ENCODE assay signal across 8 cellular contexts in the genomic region with DNA sequence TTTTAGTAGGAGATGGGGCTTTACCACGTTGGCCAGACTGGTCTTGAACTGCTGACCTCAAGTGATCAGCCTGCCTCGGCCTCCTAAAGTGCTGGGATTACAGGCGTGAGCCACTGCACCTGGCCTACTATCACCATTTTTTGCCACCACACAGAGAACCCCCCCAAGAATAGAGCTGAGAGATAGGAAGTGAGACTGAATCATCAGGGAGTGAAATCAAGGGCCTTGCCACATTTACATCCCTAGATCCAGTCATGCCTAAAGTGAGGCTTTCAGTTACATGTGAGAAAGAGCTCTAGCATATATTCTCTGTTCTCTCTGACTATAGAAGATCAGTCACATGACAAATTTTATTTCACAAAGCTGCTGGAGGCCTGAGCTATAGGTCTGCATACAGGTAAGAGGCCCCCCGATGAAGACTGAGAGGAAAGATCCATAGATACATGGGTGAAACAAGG. TPM values are rescaled to one million over a fixed set of nuclear protein-coding genes. Genes with fewer than 3 reads are reported as not detected.
DNase-seq lines count a peak whose midpoint lies in the region; ATAC-seq and TF ChIP-seq lines count a peak whose summit lies in the region.

No MANE protein-coding gene starts in this region.

- H3K27ac ChIP-seq in MM.1S (ENCODE audit: low read length) (peak overlapping the region; percentile 39; the same call in 1 of the 2 replicates), upper lobe of right lung (no peak overlapping the region)

- H3K9me3 ChIP-seq in MM.1S (replicated peaks; ENCODE audit: insufficient read depth, low read length) (no peaks in the 10 kb centered on the region), upper lobe of right lung (no peaks in the 10 kb centered on the region)

- no peaks in the 10 kb centered on the region for H3K9me3 Mint-ChIP-seq in activated CD4-positive, alpha-beta T cell treated with anti-CD3 and anti-CD28 coated beads, Interleukin-2, amount 10 ng/mL, durations not matched to agents 24 days and 14 days
- no peaks in the 10 kb centered on the region for H3K9me3 Mint-ChIP-seq in effector memory CD8-positive, alpha-beta T cell

- H3K4me1 ChIP-seq in MM.1S (ENCODE audit: low read length) (peaks cover 32% of the 10 kb centered on the region), upper lobe of right lung (peaks cover 3% of the 10 kb centered on the region)

- H3K36me3 ChIP-seq in MM.1S (replicated peaks; ENCODE audit: insufficient read depth, low read length), result no peaks in the 10 kb centered on the region
- H3K36me3 ChIP-seq in upper lobe of right lung, result no peaks in the 10 kb centered on the region

- H3K4me3 ChIP-seq in MM.1S (ENCODE audit: low read length), result no peak overlapping the region
- no peak overlapping the region for H3K4me3 ChIP-seq in upper lobe of right lung

- H3K4me1 Mint-ChIP-seq in activated CD4-positive, alpha-beta T cell treated with anti-CD3 and anti-CD28 coated beads, Interleukin-2, amount 10 ng/mL, durations not matched to agents 24 days and 14 days, result peaks cover 61% of the 10 kb centered on the region
- peaks cover 25 to 40% of the 10 kb centered on the region in 2 donors for H3K4me1 Mint-ChIP-seq in effector memory CD8-positive, alpha-beta T cell (ENCODE audit: low read depth in 2 of 2)

- no peak overlapping the region for H3K4me2 ChIP-seq in MM.1S (ENCODE audit: low read depth, low read length)

- H4K20me1 ChIP-seq in MM.1S (ENCODE audit: insufficient read depth, low read length), result no peaks in the 10 kb centered on the region

- H3K79me2 ChIP-seq in MM.1S (ENCODE audit: low read length), result no peaks in the 10 kb centered on the region

- H3K27me3 ChIP-seq in MM.1S (replicated peaks; ENCODE audit: insufficient read depth, low read length), result no peaks in the 10 kb centered on the region
- H3K27me3 ChIP-seq in upper lobe of right lung, result no peaks in the 10 kb centered on the region

- H3K9ac ChIP-seq in MM.1S (ENCODE audit: low read length), result no peak overlapping the region

- no peak for ATAC-seq in effector memory CD8-positive, alpha-beta T cell (replicated peaks)
- no peak for ATAC-seq in upper lobe of right lung

- no peak overlapping the region for H2AFZ ChIP-seq in MM.1S (ENCODE audit: low read length)

- H3K27ac Mint-ChIP-seq in activated CD4-positive, alpha-beta T cell treated with anti-CD3 and anti-CD28 coated beads, Interleukin-2, amount 10 ng/mL, durations not matched to agents 24 days and 14 days, result peak overlapping the region; percentile 79
- H3K27ac Mint-ChIP-seq in effector memory CD8-positive, alpha-beta T cell, result peak overlapping the region in 1 of 2 donors; percentile 18

- intact Hi-C loops in activated CD4-positive, alpha-beta T cell treated with anti-CD3 and anti-CD28 coated beads, Interleukin-2, amount 10 ng/mL, durations not matched to agents 24 days and 14 days (cut with micrococcal nuclease), result no loop called here
- intact Hi-C loops in upper lobe of right lung (cut with DNase I), result no loop called here

- DNase-seq in activated CD4-positive, alpha-beta T cell treated with anti-CD3 and anti-CD28 coated beads, Interleukin-2, amount 10 ng/mL, durations not matched to agents 24 days and 14 days, result no peak
- no peak for DNase-seq in activated CD4-positive, alpha-beta T cell treated with anti-CD3 and anti-CD28 coated beads, Interleukin-2, amount 50 U/mL, for 48 hours
- peak; percentile 47 for DNase-seq in HCEC 1CT
- DNase-seq in MM.1S, result peak; percentile 22
- DNase-seq in kidney tubule cell (ENCODE audit: low spot score), result peak; percentile 70
- DNase-seq in NCI-H774 (lab: John Stamatoyannopoulos, UW), result no peak
- no peak for DNase-seq in effector memory CD8-positive, alpha-beta T cell
- no peak for DNase-seq in upper lobe of right lung

- H3F3A ChIP-seq in MM.1S (ENCODE audit: insufficient read depth, low read length), result peaks cover 31% of the 10 kb centered on the region

- H3K4me3 Mint-ChIP-seq in activated CD4-positive, alpha-beta T cell treated with anti-CD3 and anti-CD28 coated beads, Interleukin-2, amount 10 ng/mL, durations not matched to agents 24 days and 14 days, result no peak overlapping the region
- no peak overlapping the region for H3K4me3 Mint-ChIP-seq in effector memory CD8-positive, alpha-beta T cell

- peaks cover 22% of the 10 kb centered on the region for H3K36me3 Mint-ChIP-seq in activated CD4-positive, alpha-beta T cell treated with anti-CD3 and anti-CD28 coated beads, Interleukin-2, amount 10 ng/mL, durations not matched to agents 24 days and 14 days (ENCODE audit: low read depth)
- peaks cover 18% of the 10 kb centered on the region for H3K36me3 Mint-ChIP-seq in effector memory CD8-positive, alpha-beta T cell (ENCODE audit: insufficient read depth)

- no peak for TF ChIP-seq CTCF in MM.1S (IDR thresholded peaks at IDR 0.05; ENCODE audit: low read length)
- TF ChIP-seq CTCF in upper lobe of right lung (IDR thresholded peaks at IDR 0.05), result no peak

- no peaks in the 10 kb centered on the region for H3K9me2 ChIP-seq in MM.1S (replicated peaks; ENCODE audit: insufficient read depth, low read length)

- no peaks in the 10 kb centered on the region for H3K27me3 Mint-ChIP-seq in activated CD4-positive, alpha-beta T cell treated with anti-CD3 and anti-CD28 coated beads, Interleukin-2, amount 10 ng/mL, durations not matched to agents 24 days and 14 days
- H3K27me3 Mint-ChIP-seq in effector memory CD8-positive, alpha-beta T cell, result no peaks in the 10 kb centered on the region

RNA-seq across cellular contexts. Expression of gene KCMF1, which starts 28.0 kb away (rescaled TPM):
- 98.1 and 101 TPM in 2 replicates for total RNA-seq in activated CD4-positive, alpha-beta T cell treated with anti-CD3 and anti-CD28 coated beads, Interleukin-2, amount 10 ng/mL, durations not matched to agents 24 days and 14 days
- total RNA-seq in upper lobe of right lung, result 72.9 TPM

RNA-seq across cellular contexts. Expression of gene TMSB10, which starts 37.5 kb away (rescaled TPM):
- total RNA-seq in activated CD4-positive, alpha-beta T cell treated with anti-CD3 and anti-CD28 coated beads, Interleukin-2, amount 10 ng/mL, durations not matched to agents 24 days and 14 days, result 2,196 and 2,218 TPM in 2 replicates
- 1,558 TPM for total RNA-seq in upper lobe of right lung

Comparison
In these comparisons a context has a peak if more than half of its experiments do, and no peak if none do; other contexts are left out.
1. DNase-seq: peak in HCEC 1CT (single experiment), MM.1S (single experiment) and kidney tubule cell (single experiment); none in activated CD4-positive, alpha-beta T cell treated with anti-CD3 and anti-CD28 coated beads, Interleukin-2, amount 10 ng/mL, durations not matched to agents 24 days and 14 days (single experiment), activated CD4-positive, alpha-beta T cell treated with anti-CD3 and anti-CD28 coated beads, Interleukin-2, amount 50 U/mL, for 48 hours (0 of 2), NCI-H774 (single experiment), effector memory CD8-positive, alpha-beta T cell (0 of 3) and upper lobe of right lung (single experiment).